12 cellular contexts compared by ENCODE assay signal in the genomic region with DNA sequence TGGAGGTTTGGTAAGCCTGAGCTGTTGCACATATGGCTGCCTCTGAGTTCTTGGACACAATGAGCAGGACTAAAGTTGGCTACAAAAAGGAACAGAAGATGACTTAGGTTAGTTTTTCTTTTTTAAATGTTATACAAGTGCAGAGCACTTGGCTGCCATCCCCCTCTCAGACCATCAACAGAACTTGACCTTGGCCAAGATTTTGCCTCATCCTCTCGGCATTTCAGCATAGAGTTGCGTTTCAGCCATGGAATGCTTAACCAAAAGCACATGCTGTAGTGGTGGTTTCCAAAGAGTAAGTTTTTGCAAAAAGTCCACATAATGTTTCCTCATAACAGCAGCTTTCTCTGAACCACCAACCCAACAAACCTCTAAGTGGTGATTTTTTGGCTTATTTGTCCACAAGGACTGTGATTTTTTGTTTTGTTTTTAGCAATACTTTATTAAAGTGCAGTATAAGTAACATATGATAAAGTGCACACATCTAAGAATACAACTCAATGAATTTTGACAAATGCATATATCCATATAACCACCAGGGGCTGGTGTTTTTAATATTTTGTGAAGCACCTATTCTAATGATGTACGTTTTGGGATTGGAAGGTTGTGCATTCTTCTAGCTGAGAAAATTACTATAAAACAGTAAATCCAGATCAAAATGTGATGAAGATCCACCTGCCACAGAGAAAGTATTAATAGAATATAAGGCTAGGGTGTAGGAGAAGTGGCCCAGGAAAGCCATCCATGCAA. TPM values are rescaled to one million over a fixed set of nuclear protein-coding genes. Genes with fewer than 3 reads are reported as not detected.
DNase-seq lines count a peak whose midpoint lies in the region; ATAC-seq and TF ChIP-seq lines count a peak whose summit lies in the region.
"Had no signal": no experiment of that assay in that cellular context is flagged by ENCODE, and none has a peak within 500 bp of the region (broad histone marks: within the 10 kb centered on the region; RNA-seq: fewer than 3 reads in every experiment).

No MANE protein-coding gene starts in this region.

- no peaks in the 10 kb centered on the region for H3K36me3 ChIP-seq in hepatocyte (replicated peaks; ENCODE audit: insufficient read depth, low read depth)
- H3K36me3 ChIP-seq in thoracic aorta: no peaks in the 10 kb centered on the region

- H3K27me3 Mint-ChIP-seq in stimulated activated naive CD8-positive, alpha-beta T cell treated with anti-CD3 and anti-CD28 coated beads, Interleukin-15, amount 100 ng/mL, for 72 hours: no peaks in the 10 kb centered on the region

- ATAC-seq in thoracic aorta (ENCODE audit: insufficient number of reproducible peaks, low FRiP score, low read depth): peak; percentile 50
- ATAC-seq in stimulated activated naive CD8-positive, alpha-beta T cell treated with anti-CD3 and anti-CD28 coated beads, Interleukin-15, amount 100 ng/mL, for 72 hours: no peak
- ATAC-seq in GM21447 (IDR thresholded peaks at IDR 0.05; ENCODE audit: unreplicated experiment): no peak
- ATAC-seq in HG02852 (IDR thresholded peaks at IDR 0.05; ENCODE audit: unreplicated experiment): no peak
- ATAC-seq: naive thymus-derived CD8-positive, alpha-beta T cell had no signal

- H3K4me3 ChIP-seq in hepatocyte (no peak overlapping the region), thoracic aorta (no peak overlapping the region)

- H3K9me3 ChIP-seq in hepatocyte (ENCODE audit: low read depth) (no peaks in the 10 kb centered on the region), thoracic aorta (no peaks in the 10 kb centered on the region)

- H4K20me1 ChIP-seq in hepatocyte (ENCODE audit: insufficient read depth, poor library complexity, severe bottlenecking): no peaks in the 10 kb centered on the region

- H3K27ac Mint-ChIP-seq in stimulated activated naive CD8-positive, alpha-beta T cell treated with anti-CD3 and anti-CD28 coated beads, Interleukin-15, amount 100 ng/mL, for 72 hours: no peak overlapping the region
- H3K27ac Mint-ChIP-seq: naive thymus-derived CD8-positive, alpha-beta T cell had no signal

- no peaks in the 10 kb centered on the region for H3K79me2 ChIP-seq in hepatocyte

- H3K4me3 Mint-ChIP-seq in stimulated activated naive CD8-positive, alpha-beta T cell treated with anti-CD3 and anti-CD28 coated beads, Interleukin-15, amount 100 ng/mL, for 72 hours: no peak overlapping the region
- H3K4me3 Mint-ChIP-seq: naive thymus-derived CD8-positive, alpha-beta T cell had no signal

- peak; percentile 36 for DNase-seq in amniotic stem cell (lab: John Stamatoyannopoulos, UW)
- DNase-seq in hepatocyte (ENCODE audit: low spot score): no peak
- DNase-seq in thoracic aorta (ENCODE audit: low spot score): no peak
- no peak for DNase-seq in stimulated activated naive CD8-positive, alpha-beta T cell treated with anti-CD3 and anti-CD28 coated beads, Interleukin-15, amount 100 ng/mL, for 72 hours
- DNase-seq in nucleus accumbens (lab: John Stamatoyannopoulos, UW): no peak
- DNase-seq: activated gamma-delta T cell; naive thymus-derived CD8-positive, alpha-beta T cell; NCI-H510A treated with DMSO at 0.1 percent for 48 hours had no signal

- no peaks in the 10 kb centered on the region for H3K9me3 Mint-ChIP-seq in stimulated activated naive CD8-positive, alpha-beta T cell treated with anti-CD3 and anti-CD28 coated beads, Interleukin-15, amount 100 ng/mL, for 72 hours
- H3K9me3 Mint-ChIP-seq: naive thymus-derived CD8-positive, alpha-beta T cell had no signal

- H3K4me1 Mint-ChIP-seq in stimulated activated naive CD8-positive, alpha-beta T cell treated with anti-CD3 and anti-CD28 coated beads, Interleukin-15, amount 100 ng/mL, for 72 hours: no peaks in the 10 kb centered on the region

- peak; percentile 15; the same call in 1 of the 3 replicates for TF ChIP-seq CTCF in GM12872 (IDR thresholded peaks at IDR 0.05; ENCODE audit: insufficient read depth, low read depth, low read length)
- peak; percentile 23 for TF ChIP-seq CTCF in hepatocyte (IDR thresholded peaks at IDR 0.05; ENCODE audit: poor library complexity)
- TF ChIP-seq CTCF in thoracic aorta (IDR thresholded peaks at IDR 0.05): peak; percentile 37

- H3K27me3 ChIP-seq in hepatocyte (no peaks in the 10 kb centered on the region), thoracic aorta (replicated peaks; ENCODE audit: insufficient read depth) (no peaks in the 10 kb centered on the region)

- no peaks in the 10 kb centered on the region for H3K9me2 ChIP-seq in hepatocyte (replicated peaks; ENCODE audit: insufficient read depth)

- no peak overlapping the region for H2AFZ ChIP-seq in hepatocyte

- H3K27ac ChIP-seq in hepatocyte (no peak overlapping the region), thoracic aorta (peak overlapping the region; percentile 59 to 66)

- H3K4me2 ChIP-seq in hepatocyte: no peak overlapping the region

- no peaks in the 10 kb centered on the region for H3K4me1 ChIP-seq in hepatocyte (ENCODE audit: insufficient read depth)
- H3K4me1 ChIP-seq in thoracic aorta (ENCODE audit: control insufficient read depth in 1 of 2, low read depth in 2 of 2): peaks cover 14 to 31% of the 10 kb centered on the region in 2 donors

- 77% methylated on average over 3 of the region's 3 CpGs for WGBS in hepatocyte (ENCODE audit: low lambda C conversion rate, missing lambda C conversion rate)

RNA-seq across cellular contexts. Expression of gene GALNT16, which starts 12.1 kb away (rescaled TPM):
- total RNA-seq in hepatocyte (1.7 and 2.4 TPM in 2 replicates), thoracic aorta (10 to 100 TPM; 12.1 to 15.8 TPM)
- 1.7 and 2.6 TPM in 2 replicates for polyA plus RNA-seq in hepatocyte
- total RNA-seq: HT-29; naive thymus-derived CD8-positive, alpha-beta T cell had no signal
- polyA plus RNA-seq: naive thymus-derived CD8-positive, alpha-beta T cell had no signal

RNA-seq across cellular contexts. Expression of gene EXD2, which starts 56.6 kb away (rescaled TPM):
- total RNA-seq in hepatocyte (18.1 and 18.3 TPM in 2 replicates), thoracic aorta (10 to 100 TPM; 10.4 to 10.9 TPM)
- polyA plus RNA-seq in hepatocyte: 13.5 and 16.2 TPM in 2 replicates
